Comparison of ENCODE assay signal across 9 cellular contexts in genomic region chr4:151806511-151806927, GRCh38. TPM values are rescaled to one million over a fixed set of nuclear protein-coding genes. Genes with fewer than 3 reads are reported as not detected.
A peak's percentile ranks its signal among the peaks of the same experiment; 100 is the strongest.
DNase-seq lines count a peak whose midpoint lies in the region; ATAC-seq and FAIRE-seq lines count a peak whose summit lies in the region.
"Had no signal": no experiment of that assay in that cellular context is flagged by ENCODE, and none has a peak within 500 bp of the region (broad histone marks: within the 10 kb centered on the region; RNA-seq: fewer than 3 reads in every experiment).

No MANE protein-coding gene starts in this region.

- H3K27ac ChIP-seq in neuronal stem cell (replicated peaks; ENCODE audit: low read length): no peak overlapping the region

- no peak overlapping the region for H2BK12ac ChIP-seq in neuronal stem cell (ENCODE audit: low read length)

- peak overlapping the region; percentile 5 for H2AFZ ChIP-seq in neuronal stem cell (ENCODE audit: low read length)

- no peak overlapping the region for H3K4me3 ChIP-seq in neuronal stem cell (ENCODE audit: low read length in 2 of 2)

- no peak overlapping the region for H2BK120ac ChIP-seq in neuronal stem cell (ENCODE audit: low read depth, low read length)

- no peak overlapping the region for H4K91ac ChIP-seq in neuronal stem cell (ENCODE audit: low read depth, low read length, poor library complexity)

- peaks cover 0 to 5% of the 10 kb centered on the region in 2 donors for H3K4me1 ChIP-seq in neuronal stem cell (ENCODE audit: control insufficient read depth in 2 of 2, insufficient read depth in 1 of 2, low read depth in 1 of 2, low read length in 2 of 2)

- FAIRE-seq in RCC 7860 (lab: Jason Lieb, UNC) (peak; percentile 85), GM19239 (lab: Jason Lieb, UNC) (no peak)

- DNase-seq in AG20443 (ENCODE audit: low spot score): peak; percentile 79
- peak; percentile 81 for DNase-seq in RCC 7860 (ENCODE audit: low spot score)
- peak; percentile 73 for DNase-seq in fibroblast of peridontal ligament (ENCODE audit: extremely low read depth)
- no peak for DNase-seq in neuronal stem cell (ENCODE audit: low spot score)
- no peak for DNase-seq in HPDE6-E6E7 (ENCODE audit: extremely low spot score)
- no peak for DNase-seq in GM19239 (ENCODE audit: insufficient read length, low spot score)
- no peak for DNase-seq in NCI-H524 (lab: John Stamatoyannopoulos, UW)
- DNase-seq: stimulated activated naive CD4-positive, alpha-beta T cell treated with Interleukin-2 at 50 U/mL for 16 hours had no signal

- H3K36me3 ChIP-seq in neuronal stem cell (replicated peaks in 1 of 2; ENCODE audit: control insufficient read depth in 2 of 2, insufficient read depth in 2 of 2, low read length in 2 of 2): no peaks in the 10 kb centered on the region

- no peak overlapping the region for H3K18ac ChIP-seq in neuronal stem cell (ENCODE audit: low read length)

- no peak overlapping the region for H2BK5ac ChIP-seq in neuronal stem cell (ENCODE audit: low read length)

- H3K4me2 ChIP-seq in neuronal stem cell (ENCODE audit: insufficient read depth, low read length, poor library complexity, severe bottlenecking): no peak overlapping the region

- no peak for ATAC-seq in HG02642 (IDR thresholded peaks at IDR 0.05; ENCODE audit: poor library complexity, unreplicated experiment)

- no peak overlapping the region for H3K4ac ChIP-seq in neuronal stem cell (ENCODE audit: low read length)

- H3K9me3 ChIP-seq in neuronal stem cell (replicated peaks in 1 of 2; ENCODE audit: control insufficient read depth in 2 of 2, insufficient read depth in 1 of 2, low read depth in 1 of 2, low read length in 2 of 2): no peaks in the 10 kb centered on the region

- no peak overlapping the region for H3K14ac ChIP-seq in neuronal stem cell (ENCODE audit: low read length)

- no peak overlapping the region for H3K23ac ChIP-seq in neuronal stem cell (ENCODE audit: low read depth, low read length, poor library complexity)

- H3K27me3 ChIP-seq in neuronal stem cell (ENCODE audit: control insufficient read depth in 3 of 3, insufficient read depth in 3 of 3, low read depth in 1 of 3, low read length in 3 of 3): peaks cover 0 to 3% (median 0%) of the 10 kb centered on the region in 3 experiments

- no peak overlapping the region for H3K9ac ChIP-seq in neuronal stem cell (ENCODE audit: low read depth, low read length, poor library complexity)

- no peaks in the 10 kb centered on the region for H3K79me1 ChIP-seq in neuronal stem cell (ENCODE audit: low read depth, low read length)

- H4K8ac ChIP-seq in neuronal stem cell (ENCODE audit: low read depth, low read length): no peak overlapping the region

- H2BK15ac ChIP-seq in neuronal stem cell (ENCODE audit: low read length): no peak overlapping the region

- no CpG with 5 or more reads among the region's 6 CpGs for WGBS in neuronal stem cell (ENCODE audit: extremely low coverage in 2 of 2, insufficient read length in 2 of 2, insufficient replicate concordance in 1 of 2), 2 donors

- no peak overlapping the region for H2AK5ac ChIP-seq in neuronal stem cell (ENCODE audit: low read depth, low read length)

RNA-seq across cellular contexts. Expression of gene GATB, which starts 45.7 kb away (rescaled TPM):
- 10.1 TPM for polyA plus RNA-seq in neuronal stem cell (2013, experiment 1 of 2)
- 10.1 TPM for polyA plus RNA-seq in neuronal stem cell (2013, experiment 2 of 2)

Comparison
In these comparisons a context has a peak if more than half of its experiments do, and no peak if none do; other contexts are left out.
1. DNase-seq: peak in AG20443 (single experiment), RCC 7860 (single experiment) and fibroblast of peridontal ligament (single experiment); none in neuronal stem cell (single experiment), HPDE6-E6E7 (single experiment), GM19239 (single experiment) and NCI-H524 (0 of 2).